ENCODE assay signal across 8 cellular contexts in genomic region chr11:61362542-61362875, GRCh38. TPM values are rescaled to one million over a fixed set of nuclear protein-coding genes. Genes with fewer than 3 reads are reported as not detected.
A peak's percentile ranks its signal among the peaks of the same experiment; 100 is the strongest.
DNase-seq lines count a peak whose midpoint lies in the region; ATAC-seq and TF ChIP-seq lines count a peak whose summit lies in the region.

No MANE protein-coding gene starts in this region.

- peaks cover 10% of the 10 kb centered on the region for H3K4me1 ChIP-seq in foreskin keratinocyte

- H3K36me3 Mint-ChIP-seq in activated T-helper 17 cell treated with anti-CD3 and anti-CD28 coated beads, Interleukin-2, amount 50 U/mL, for 72 hours (ENCODE audit: low read depth), result peaks cover 52% of the 10 kb centered on the region
- H3K36me3 Mint-ChIP-seq in progenitor cell of endocrine pancreas (ENCODE audit: insufficient read depth), result peaks cover 3% of the 10 kb centered on the region

- DNase-seq in GM12865 (ENCODE audit: low read depth) (peak; percentile 56), MV-4-11 (lab: John Stamatoyannopoulos, UW) (peak; percentile 37), foreskin keratinocyte (no peak), progenitor cell of endocrine pancreas (ENCODE audit: low spot score, unreplicated experiment) (no peak), NCI-H1694 treated with DMSO at 0.1 percent for 48 hours (lab: John Stamatoyannopoulos, UW) (no peak), GM19240 (ENCODE audit: insufficient read length, low spot score) (no peak)

- H3K9me3 Mint-ChIP-seq in activated T-helper 17 cell treated with anti-CD3 and anti-CD28 coated beads, Interleukin-2, amount 50 U/mL, for 72 hours, result no peaks in the 10 kb centered on the region
- no peaks in the 10 kb centered on the region for H3K9me3 Mint-ChIP-seq in progenitor cell of endocrine pancreas (ENCODE audit: low read depth)

- peak overlapping the region; percentile 98 for H3K27ac Mint-ChIP-seq in activated T-helper 17 cell treated with anti-CD3 and anti-CD28 coated beads, Interleukin-2, amount 50 U/mL, for 72 hours
- peak overlapping the region; percentile 99 for H3K27ac Mint-ChIP-seq in progenitor cell of endocrine pancreas

- H3K4me3 Mint-ChIP-seq in activated T-helper 17 cell treated with anti-CD3 and anti-CD28 coated beads, Interleukin-2, amount 50 U/mL, for 72 hours, result peak overlapping the region; percentile 98
- H3K4me3 Mint-ChIP-seq in progenitor cell of endocrine pancreas (ENCODE audit: low read depth), result peak overlapping the region; percentile 100

- peaks cover 17% of the 10 kb centered on the region for H3K4me1 Mint-ChIP-seq in activated T-helper 17 cell treated with anti-CD3 and anti-CD28 coated beads, Interleukin-2, amount 50 U/mL, for 72 hours
- peaks cover 22% of the 10 kb centered on the region for H3K4me1 Mint-ChIP-seq in progenitor cell of endocrine pancreas (ENCODE audit: low read depth)

- no peaks in the 10 kb centered on the region for H3K27me3 Mint-ChIP-seq in activated T-helper 17 cell treated with anti-CD3 and anti-CD28 coated beads, Interleukin-2, amount 50 U/mL, for 72 hours
- H3K27me3 Mint-ChIP-seq in progenitor cell of endocrine pancreas, result no peaks in the 10 kb centered on the region

- TF ChIP-seq CTCF in GM12865 (IDR thresholded peaks at IDR 0.05; ENCODE audit: insufficient read depth, low read depth, low read length, missing control alignments) (no peak), foreskin keratinocyte (conservative IDR thresholded peaks at IDR 0.05) (no peak), progenitor cell of endocrine pancreas (IDR thresholded peaks at IDR 0.05; ENCODE audit: unreplicated experiment) (no peak)

- peak overlapping the region; percentile 95 for H3K4me3 ChIP-seq in GM12865 (ENCODE audit: low read depth, low read length)

- peak overlapping the region; percentile 94 for H3K27ac ChIP-seq in foreskin keratinocyte

- no peaks in the 10 kb centered on the region for H3K27me3 ChIP-seq in foreskin keratinocyte

- ATAC-seq in activated T-helper 17 cell treated with anti-CD3 and anti-CD28 coated beads, Interleukin-2, amount 50 U/mL, for 72 hours (replicated peaks), result peak; percentile 13
- peak; percentile 21 for ATAC-seq in foreskin keratinocyte
- no peak for ATAC-seq in HG02588 (IDR thresholded peaks at IDR 0.05; ENCODE audit: unreplicated experiment)

RNA-seq across cellular contexts. Expression of gene TMEM138, which starts 0.3 kb away (rescaled TPM):
- total RNA-seq in activated T-helper 17 cell treated with anti-CD3 and anti-CD28 coated beads, Interleukin-2, amount 50 U/mL, for 72 hours, result 10 to 100 TPM; 30.6 to 47.9 TPM
- total RNA-seq in foreskin keratinocyte (41.4 and 46.2 TPM in 2 replicates), progenitor cell of endocrine pancreas (45.9 and 46.7 TPM in 2 replicates)
- 74.4 and 78.1 TPM in 2 replicates for polyA plus RNA-seq in foreskin keratinocyte

RNA-seq across cellular contexts. Expression of gene CYB561A3, which starts 0.8 kb away (rescaled TPM):
- total RNA-seq in activated T-helper 17 cell treated with anti-CD3 and anti-CD28 coated beads, Interleukin-2, amount 50 U/mL, for 72 hours, result 10 to 100 TPM; 46.5 to 62.3 TPM
- total RNA-seq in foreskin keratinocyte, result 40.1 and 42.5 TPM in 2 replicates
- polyA plus RNA-seq in foreskin keratinocyte, result 43.0 and 44.7 TPM in 2 replicates
- 44.3 and 45.3 TPM in 2 replicates for total RNA-seq in progenitor cell of endocrine pancreas

RNA-seq across cellular contexts. Expression of gene TKFC, which starts 29.5 kb away (rescaled TPM):
- total RNA-seq in activated T-helper 17 cell treated with anti-CD3 and anti-CD28 coated beads, Interleukin-2, amount 50 U/mL, for 72 hours, result 10 to 100 TPM; 32.6 to 32.9 TPM
- 26.2 and 26.6 TPM in 2 replicates for total RNA-seq in foreskin keratinocyte
- 31.4 and 32.4 TPM in 2 replicates for polyA plus RNA-seq in foreskin keratinocyte
- total RNA-seq in progenitor cell of endocrine pancreas, result 68.1 and 78.8 TPM in 2 replicates

RNA-seq across cellular contexts. Expression of gene DDB1, which starts 29.6 kb away (rescaled TPM):
- 100 to 1,000 TPM; 211 to 344 TPM for total RNA-seq in activated T-helper 17 cell treated with anti-CD3 and anti-CD28 coated beads, Interleukin-2, amount 50 U/mL, for 72 hours
- total RNA-seq in foreskin keratinocyte (188 and 189 TPM in 2 replicates), progenitor cell of endocrine pancreas (251 and 254 TPM in 2 replicates)
- polyA plus RNA-seq in foreskin keratinocyte, result 144 and 146 TPM in 2 replicates

RNA-seq across cellular contexts. Expression of gene TMEM216, which starts 29.9 kb away (rescaled TPM):
- total RNA-seq in activated T-helper 17 cell treated with anti-CD3 and anti-CD28 coated beads, Interleukin-2, amount 50 U/mL, for 72 hours, result 10 to 100 TPM; 12.1 to 12.8 TPM
- 10.6 and 11.6 TPM in 2 replicates for total RNA-seq in foreskin keratinocyte
- 12.0 and 16.7 TPM in 2 replicates for polyA plus RNA-seq in foreskin keratinocyte
- 20.6 and 22.2 TPM in 2 replicates for total RNA-seq in progenitor cell of endocrine pancreas

Comparison
In these comparisons a context has a peak if more than half of its experiments do, and no peak if none do; other contexts are left out.
1. DNase-seq: peak in GM12865 (single experiment) and MV-4-11 (single experiment); none in foreskin keratinocyte (0 of 2), progenitor cell of endocrine pancreas (single experiment), NCI-H1694 treated with DMSO at 0.1 percent for 48 hours (single experiment) and GM19240 (single experiment).